In genomic region chr1:2132222-2133038, GRCh38 we compare ENCODE assay signal across 8 cellular contexts.
DNase-seq lines count a peak whose midpoint lies in the region; ATAC-seq, FAIRE-seq and TF ChIP-seq lines count a peak whose summit lies in the region.

No MANE protein-coding gene starts in this region.

- H3K9me3 ChIP-seq in DOHH2 (ENCODE audit: control insufficient read depth, insufficient read depth, low read length): no peaks in the 10 kb centered on the region
- H3K9me3 ChIP-seq in left ventricle myocardium inferior (replicated peaks): no peaks in the 10 kb centered on the region

- H3K4me1 Mint-ChIP-seq in activated naive CD8-positive, alpha-beta T cell treated with anti-CD3 and anti-CD28 coated beads, Interleukin-2, amount 10 ng/mL, durations not matched to agents 7 days and 5 days: peaks cover 5% of the 10 kb centered on the region

- H3F3A ChIP-seq in DOHH2 (ENCODE audit: control insufficient read depth, insufficient read depth): no peaks in the 10 kb centered on the region

- no peaks in the 10 kb centered on the region for H3K9me3 Mint-ChIP-seq in activated naive CD8-positive, alpha-beta T cell treated with anti-CD3 and anti-CD28 coated beads, Interleukin-2, amount 10 ng/mL, durations not matched to agents 7 days and 5 days

- POLR2A ChIA-PET in activated naive CD8-positive, alpha-beta T cell treated with anti-CD3 and anti-CD28 coated beads, Interleukin-2, amount 10 ng/mL, durations not matched to agents 7 days and 5 days (lab: Charles Lee): interaction anchor here (1.2 kb wide), 1 partner anchor 424 kb away, joined by 3 read pairs; the partner anchor contains the start of gene TNFRSF14

- peak overlapping the region; percentile 82 for H3K4me2 ChIP-seq in DOHH2 (ENCODE audit: low read length)

- DNase-seq in Kasumi-1 (lab: John Stamatoyannopoulos, UW): peak; percentile 67 to 74
- no peak for DNase-seq in activated naive CD8-positive, alpha-beta T cell treated with anti-CD3 and anti-CD28 coated beads, Interleukin-2, amount 10 ng/mL, durations not matched to agents 7 days and 5 days
- DNase-seq in left ventricle myocardium inferior: peak; percentile 30
- peak; percentile 57 for DNase-seq in renal cortical epithelial cell (ENCODE audit: low read depth)
- no peak for DNase-seq in NCI-H1694 treated with DMSO at 0.1 percent for 48 hours (lab: John Stamatoyannopoulos, UW)
- DNase-seq in activated effector memory CD4-positive, alpha-beta T cell treated with anti-CD3 and anti-CD28 coated beads, Interleukin-2, amount 50 U/mL, for 16 hours: no peak
- no peak for DNase-seq in RCC 7860 (ENCODE audit: low spot score)

- H3K4me3 ChIP-seq in DOHH2 (ENCODE audit: low read length) (peak overlapping the region; percentile 66), left ventricle myocardium inferior (peak overlapping the region; percentile 67)

- intact Hi-C loops in left ventricle myocardium inferior (cut with micrococcal nuclease): no loop called here

- H3K4me3 Mint-ChIP-seq in activated naive CD8-positive, alpha-beta T cell treated with anti-CD3 and anti-CD28 coated beads, Interleukin-2, amount 10 ng/mL, durations not matched to agents 7 days and 5 days: peak overlapping the region; percentile 84

- H3K79me2 ChIP-seq in DOHH2 (ENCODE audit: control insufficient read depth, low read length): no peaks in the 10 kb centered on the region

- H4K20me1 ChIP-seq in DOHH2 (ENCODE audit: control insufficient read depth, insufficient read depth, low read depth, low read length): peaks cover 3% of the 10 kb centered on the region; the same call in 1 of the 2 replicates

- no peaks in the 10 kb centered on the region for H3K9me2 ChIP-seq in DOHH2 (replicated peaks; ENCODE audit: control insufficient read depth, low read length)

- H3K27ac ChIP-seq in DOHH2 (ENCODE audit: low read depth, low read length) (no peak overlapping the region), left ventricle myocardium inferior (replicated peaks) (peak overlapping the region; percentile 86)

- no peaks in the 10 kb centered on the region for H3K27me3 Mint-ChIP-seq in activated naive CD8-positive, alpha-beta T cell treated with anti-CD3 and anti-CD28 coated beads, Interleukin-2, amount 10 ng/mL, durations not matched to agents 7 days and 5 days

- H3K36me3 Mint-ChIP-seq in activated naive CD8-positive, alpha-beta T cell treated with anti-CD3 and anti-CD28 coated beads, Interleukin-2, amount 10 ng/mL, durations not matched to agents 7 days and 5 days: no peaks in the 10 kb centered on the region

- H3K27ac Mint-ChIP-seq in activated naive CD8-positive, alpha-beta T cell treated with anti-CD3 and anti-CD28 coated beads, Interleukin-2, amount 10 ng/mL, durations not matched to agents 7 days and 5 days: peak overlapping the region; percentile 80

- ATAC-seq in activated naive CD8-positive, alpha-beta T cell treated with anti-CD3 and anti-CD28 coated beads, Interleukin-2, amount 10 ng/mL, durations not matched to agents 7 days and 5 days (ENCODE audit: low read depth): no peak

- TF ChIP-seq CTCF in DOHH2 (IDR thresholded peaks at IDR 0.05; ENCODE audit: low read depth, low read length, poor library complexity, severe bottlenecking): no peak
- peak; percentile 67 for TF ChIP-seq CTCF in left ventricle myocardium inferior (IDR thresholded peaks at IDR 0.05; ENCODE audit: borderline replicate concordance)

- FAIRE-seq in RCC 7860 (lab: Jason Lieb, UNC): no peak

- H3K27me3 ChIP-seq in DOHH2 (ENCODE audit: control insufficient read depth, low read length): no peaks in the 10 kb centered on the region
- peaks cover 4% of the 10 kb centered on the region for H3K27me3 ChIP-seq in left ventricle myocardium inferior (ENCODE audit: low read depth)

- H3K4me1 ChIP-seq in DOHH2 (ENCODE audit: control insufficient read depth, low read length): peaks cover 12% of the 10 kb centered on the region
- H3K4me1 ChIP-seq in left ventricle myocardium inferior: peaks cover 49% of the 10 kb centered on the region

- H3K36me3 ChIP-seq in DOHH2 (ENCODE audit: control insufficient read depth, low read length) (no peaks in the 10 kb centered on the region), left ventricle myocardium inferior (no peaks in the 10 kb centered on the region)

Comparison
In these comparisons a context has a peak if more than half of its experiments do, and no peak if none do; other contexts are left out.
1. DNase-seq: peak in Kasumi-1 (2 of 2), left ventricle myocardium inferior (single experiment) and renal cortical epithelial cell (single experiment); none in activated naive CD8-positive, alpha-beta T cell treated with anti-CD3 and anti-CD28 coated beads, Interleukin-2, amount 10 ng/mL, durations not matched to agents 7 days and 5 days (single experiment), NCI-H1694 treated with DMSO at 0.1 percent for 48 hours (single experiment), activated effector memory CD4-positive, alpha-beta T cell treated with anti-CD3 and anti-CD28 coated beads, Interleukin-2, amount 50 U/mL, for 16 hours (single experiment) and RCC 7860 (single experiment).